ENCODE assay signal across 8 cellular contexts in genomic region chrX:19772759-19773623, GRCh38.
A peak's percentile ranks its signal among the peaks of the same experiment; 100 is the strongest.
DNase-seq lines count a peak whose midpoint lies in the region; ATAC-seq and TF ChIP-seq lines count a peak whose summit lies in the region.

No MANE protein-coding gene starts in this region.

- H3K4me1 ChIP-seq in BLaER1 treated with 17β-estradiol and CSF1 and Interleukin-3, amounts not matched to agents 10 nM and 100 nM: peaks cover 72 to 98% (median 80%) of the 10 kb centered on the region in 10 experiments
- H3K4me1 ChIP-seq in Loucy (ENCODE audit: insufficient read depth, low read length, poor library complexity, severe bottlenecking) (peaks cover 31% of the 10 kb centered on the region), esophagus squamous epithelium (peaks cover 0 to 11% (median 4%) of the 10 kb centered on the region in 3 donors), ovary (ENCODE audit: insufficient read depth) (peaks cover 2% of the 10 kb centered on the region)

- TF ChIP-seq CTCF in Loucy (conservative IDR thresholded peaks at IDR 0.05; ENCODE audit: low read length): no peak
- TF ChIP-seq CTCF in esophagus squamous epithelium (IDR thresholded peaks at IDR 0.05): no peak
- no peak for TF ChIP-seq CTCF in ovary (IDR thresholded peaks at IDR 0.05)

- intact Hi-C loops in esophagus squamous epithelium (cut with DNase I) (no loop called here), ovary (cut with DNase I) (no loop called here)

- H3K4me2 ChIP-seq in BLaER1 treated with 17β-estradiol and CSF1 and Interleukin-3, amounts not matched to agents 10 nM and 100 nM: peak overlapping the region; percentile 63 to 88 (median 80)
- H3K4me2 ChIP-seq in Loucy (ENCODE audit: low read depth, low read length, poor library complexity, severe bottlenecking): peak overlapping the region; percentile 38

- TF ChIP-seq POLR2A in esophagus squamous epithelium (IDR thresholded peaks at IDR 0.05) (no peak), ovary (IDR thresholded peaks at IDR 0.05) (no peak)

- H3F3A ChIP-seq in Loucy (ENCODE audit: low read depth): no peaks in the 10 kb centered on the region

- H3K27me3 ChIP-seq in BLaER1 treated with 17β-estradiol and CSF1 and Interleukin-3, amounts not matched to agents 10 nM and 100 nM: no peaks in the 10 kb centered on the region
- H3K27me3 ChIP-seq in Loucy (ENCODE audit: insufficient read depth, low read length, poor library complexity, severe bottlenecking): no peaks in the 10 kb centered on the region
- H3K27me3 ChIP-seq in esophagus squamous epithelium: no peaks in the 10 kb centered on the region
- no peaks in the 10 kb centered on the region for H3K27me3 ChIP-seq in ovary

- ATAC-seq in GM21381 (IDR thresholded peaks at IDR 0.05; ENCODE audit: unreplicated experiment) (peak; percentile 32), GM21367 (IDR thresholded peaks at IDR 0.05; ENCODE audit: unreplicated experiment) (no peak)

- peaks cover 0 to 15% (median 14%) of the 10 kb centered on the region in 11 experiments; a peak in 18 of 22 replicates for H3K9me3 ChIP-seq in BLaER1 treated with 17β-estradiol and CSF1 and Interleukin-3, amounts not matched to agents 10 nM and 100 nM (replicated peaks in 1 of 11)
- H3K9me3 ChIP-seq in Loucy (ENCODE audit: insufficient read depth, low read depth, low read length): no peaks in the 10 kb centered on the region
- H3K9me3 ChIP-seq in esophagus squamous epithelium: no peaks in the 10 kb centered on the region
- H3K9me3 ChIP-seq in ovary: no peaks in the 10 kb centered on the region

- peak overlapping the region; percentile 36 to 74 (median 61); a peak in 19 of 22 replicates for H3K27ac ChIP-seq in BLaER1 treated with 17β-estradiol and CSF1 and Interleukin-3, amounts not matched to agents 10 nM and 100 nM
- H3K27ac ChIP-seq in esophagus squamous epithelium (peak overlapping the region in 3 of 4 donors; percentile 47 to 76 (median 57)), ovary (no peak overlapping the region)

- WGBS in esophagus squamous epithelium, 2 donors: 24 to 33% methylated on average over 3 to 6 of the region's 9 CpGs
- WGBS in ovary, 3 donors: 57 to 65% (median 62%) methylated on average over 9 of the region's 9 CpGs

- no peak overlapping the region for H2AFZ ChIP-seq in Loucy (ENCODE audit: low read length)

- peak overlapping the region in 5 of 10 experiments; percentile 2 to 49 (median 26); a peak in 6 of 20 replicates for H3K4me3 ChIP-seq in BLaER1 treated with 17β-estradiol and CSF1 and Interleukin-3, amounts not matched to agents 10 nM and 100 nM
- peak overlapping the region; percentile 37 for H3K4me3 ChIP-seq in Loucy (ENCODE audit: low read length, poor library complexity, severe bottlenecking)
- H3K4me3 ChIP-seq in esophagus squamous epithelium: no peak overlapping the region
- no peak overlapping the region for H3K4me3 ChIP-seq in ovary

- H3K79me2 ChIP-seq in Loucy (ENCODE audit: insufficient read depth, low read length): peaks cover 26% of the 10 kb centered on the region; the same call in 1 of the 2 replicates

- DNase-seq in esophagus squamous epithelium (lab: John Stamatoyannopoulos, UW) (no peak), ovary (no peak), SK-N-DZ (ENCODE audit: low spot score) (no peak), superior temporal gyrus (ENCODE audit: extremely low spot score) (no peak)

- H3K9ac ChIP-seq in BLaER1 treated with 17β-estradiol and CSF1 and Interleukin-3, amounts not matched to agents 10 nM and 100 nM: peak overlapping the region in 9 of 11 experiments; percentile 18 to 69 (median 49); a peak in 12 of 22 replicates
- H3K9ac ChIP-seq in Loucy (ENCODE audit: low read depth, low read length, poor library complexity, severe bottlenecking): peak overlapping the region; percentile 48

- H3K9me2 ChIP-seq in Loucy (replicated peaks; ENCODE audit: low read depth, low read length): no peaks in the 10 kb centered on the region

- H3K36me3 ChIP-seq in BLaER1 treated with 17β-estradiol and CSF1 and Interleukin-3, amounts not matched to agents 10 nM and 100 nM: peaks cover 0 to 12% (median 0%) of the 10 kb centered on the region in 11 experiments; a peak in 6 of 22 replicates
- no peaks in the 10 kb centered on the region for H3K36me3 ChIP-seq in Loucy (ENCODE audit: insufficient read depth, low read length)
- H3K36me3 ChIP-seq in esophagus squamous epithelium: no peaks in the 10 kb centered on the region
- no peaks in the 10 kb centered on the region for H3K36me3 ChIP-seq in ovary

- peaks cover 0 to 18% (median 11%) of the 10 kb centered on the region in 11 experiments; a peak in 7 of 22 replicates for H4K20me1 ChIP-seq in BLaER1 treated with 17β-estradiol and CSF1 and Interleukin-3, amounts not matched to agents 10 nM and 100 nM
- H4K20me1 ChIP-seq in Loucy (ENCODE audit: insufficient read depth, low read length, poor library complexity, severe bottlenecking): no peaks in the 10 kb centered on the region

- TF ChIP-seq EP300 in ovary (IDR thresholded peaks at IDR 0.05): no peak

Comparison
In these comparisons a context has a peak if more than half of its experiments do, and no peak if none do; other contexts are left out.
1. H3K27ac ChIP-seq: peak in BLaER1 treated with 17β-estradiol and CSF1 and Interleukin-3, amounts not matched to agents 10 nM and 100 nM (11 of 11) and esophagus squamous epithelium (3 of 4); none in ovary (0 of 2).